ENCODE assay signal across 23 cellular contexts in the genomic region with DNA sequence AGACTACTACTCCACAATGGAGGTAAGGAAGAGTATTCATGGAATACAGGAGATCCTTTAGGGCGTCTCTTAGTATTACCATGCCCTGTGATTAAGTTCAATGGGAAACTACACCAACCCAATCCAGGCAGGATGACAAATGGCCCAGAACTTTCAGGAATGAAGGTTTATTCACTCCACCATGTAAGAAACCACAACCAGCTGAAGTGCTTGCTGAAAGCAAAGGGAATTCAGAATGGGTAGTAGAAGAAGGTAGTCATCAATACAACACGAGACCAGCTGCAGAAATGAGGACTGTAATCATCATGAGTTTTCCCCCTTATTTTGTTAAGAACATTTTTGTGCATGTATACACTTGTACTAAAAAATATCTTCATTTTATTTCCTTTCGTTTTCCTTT.
DNase-seq lines count a peak whose midpoint lies in the region; ATAC-seq, FAIRE-seq and TF ChIP-seq lines count a peak whose summit lies in the region.
"Had no signal": no experiment of that assay in that cellular context is flagged by ENCODE, and none has a peak within 500 bp of the region (broad histone marks: within the 10 kb centered on the region; RNA-seq: fewer than 3 reads in every experiment).

No MANE protein-coding gene starts in this region.

- ATAC-seq in Right ventricle myocardium inferior = no peak
- ATAC-seq: CD8-positive, alpha-beta T cell; left ventricle myocardium superior had no signal

- H3K9ac ChIP-seq in mesendoderm (ENCODE audit: low read length) = no peak overlapping the region
- H3K9ac ChIP-seq: KMS-11 had no signal

- intact Hi-C loops in Right ventricle myocardium inferior (cut with DNase I) = no loop called here

- DNase-seq in D721Med (ENCODE audit: insufficient read length, low spot score) (no peak), NCI-H226 (peak; percentile 62), epithelial cell of proximal tubule (ENCODE audit: low read depth) (peak; percentile 59), mesendoderm (peak; percentile 13), Right ventricle myocardium inferior (ENCODE audit: missing footprints) (no peak), SHP77 treated with DMSO at 0.1 percent for 48 hours (lab: John Stamatoyannopoulos, UW) (no peak), NCI-H2171 (lab: John Stamatoyannopoulos, UW) (no peak), NCI-H2029 (lab: John Stamatoyannopoulos, UW) (no peak)
- DNase-seq: activated CD4-positive, alpha-beta T cell treated with anti-CD3 and anti-CD28 coated beads for 4 hours; activated effector memory CD4-positive, alpha-beta T cell treated with Interleukin-2 at 50 U/mL for 16 hours; amniotic stem cell; CD8-positive, alpha-beta T cell; DND-41; effector memory CD4-positive, alpha-beta T cell; left ventricle myocardium superior; NCI-H1105 treated with DMSO at 0.1 percent for 48 hours; NCI-H774; sigmoid colon; stimulated activated naive CD4-positive, alpha-beta T cell treated with Interleukin-2 at 50 U/mL for 16 hours; SW 1271 had no signal

- no peak overlapping the region for H3K27ac ChIP-seq in mesendoderm (ENCODE audit: low read depth, low read length)
- H3K27ac ChIP-seq: KMS-11, sigmoid colon, tibial nerve had no signal

- H3K4ac ChIP-seq in mesendoderm (ENCODE audit: low read depth, low read length) = no peak overlapping the region

- no peak overlapping the region for H3K23ac ChIP-seq in mesendoderm (ENCODE audit: low read length)

- H2BK120ac ChIP-seq in mesendoderm (ENCODE audit: low read depth, low read length) = no peak overlapping the region

- no peaks in the 10 kb centered on the region for H3K27me3 ChIP-seq in mesendoderm (ENCODE audit: insufficient read depth, low read length, poor library complexity)
- H3K27me3 ChIP-seq: sigmoid colon, tibial nerve had no signal

- H3K4me3 ChIP-seq in epithelial cell of proximal tubule (ENCODE audit: low read depth, low read length) = no peak overlapping the region
- H3K4me3 ChIP-seq in mesendoderm (ENCODE audit: low read length) = no peak overlapping the region
- H3K4me3 ChIP-seq: sigmoid colon, tibial nerve had no signal

- no peaks in the 10 kb centered on the region for H3K79me2 ChIP-seq in mesendoderm (ENCODE audit: control insufficient read depth, insufficient read depth, low read length)

- no peak overlapping the region for H3K56ac ChIP-seq in mesendoderm (ENCODE audit: low read length)

- FAIRE-seq in D721Med (lab: Jason Lieb, UNC) = peak; percentile 35
- FAIRE-seq: TTC549 had no signal

- no peaks in the 10 kb centered on the region for H3K79me1 ChIP-seq in mesendoderm (ENCODE audit: low read length)

- H2BK15ac ChIP-seq in mesendoderm (replicated peaks; ENCODE audit: low read depth) = no peak overlapping the region

- no peak overlapping the region for H3K4me2 ChIP-seq in mesendoderm (ENCODE audit: low read length)
- H3K4me2 ChIP-seq: KMS-11 had no signal

- no peak overlapping the region for H4K8ac ChIP-seq in mesendoderm (ENCODE audit: low read depth, low read length)

- no peaks in the 10 kb centered on the region for H3K36me3 ChIP-seq in mesendoderm (ENCODE audit: control insufficient read depth, insufficient read depth, low read length)
- H3K36me3 ChIP-seq: sigmoid colon, tibial nerve had no signal

- no peak overlapping the region for H2BK5ac ChIP-seq in mesendoderm (ENCODE audit: low read length)

- H2AK5ac ChIP-seq in mesendoderm (ENCODE audit: low read length) = no peak overlapping the region

- no peaks in the 10 kb centered on the region for H3K4me1 ChIP-seq in mesendoderm (ENCODE audit: control insufficient read depth, low read depth, low read length)
- H3K4me1 ChIP-seq: tibial nerve had no signal

- H4K5ac ChIP-seq in mesendoderm (ENCODE audit: low read length) = no peak overlapping the region

- TF ChIP-seq CTCF in D721Med (IDR thresholded peaks at IDR 0.05; ENCODE audit: insufficient read depth, missing control alignments) (no peak), epithelial cell of proximal tubule (conservative IDR thresholded peaks at IDR 0.05; ENCODE audit: low read depth, low read length) (no peak)

- no CpG with 5 or more reads among the region's 3 CpGs for WGBS in mesendoderm (ENCODE audit: extremely low coverage, insufficient coverage, low lambda C conversion rate)

- no peak overlapping the region for H3K18ac ChIP-seq in mesendoderm (ENCODE audit: low read length)

Comparison
In these comparisons a context has a peak if more than half of its experiments do, and no peak if none do; other contexts are left out.
1. DNase-seq: peak in NCI-H226 (single experiment), epithelial cell of proximal tubule (single experiment) and mesendoderm (single experiment); none in D721Med (single experiment), Right ventricle myocardium inferior (single experiment), SHP77 treated with DMSO at 0.1 percent for 48 hours (single experiment), NCI-H2171 (single experiment) and NCI-H2029 (single experiment).